In the genomic region with DNA sequence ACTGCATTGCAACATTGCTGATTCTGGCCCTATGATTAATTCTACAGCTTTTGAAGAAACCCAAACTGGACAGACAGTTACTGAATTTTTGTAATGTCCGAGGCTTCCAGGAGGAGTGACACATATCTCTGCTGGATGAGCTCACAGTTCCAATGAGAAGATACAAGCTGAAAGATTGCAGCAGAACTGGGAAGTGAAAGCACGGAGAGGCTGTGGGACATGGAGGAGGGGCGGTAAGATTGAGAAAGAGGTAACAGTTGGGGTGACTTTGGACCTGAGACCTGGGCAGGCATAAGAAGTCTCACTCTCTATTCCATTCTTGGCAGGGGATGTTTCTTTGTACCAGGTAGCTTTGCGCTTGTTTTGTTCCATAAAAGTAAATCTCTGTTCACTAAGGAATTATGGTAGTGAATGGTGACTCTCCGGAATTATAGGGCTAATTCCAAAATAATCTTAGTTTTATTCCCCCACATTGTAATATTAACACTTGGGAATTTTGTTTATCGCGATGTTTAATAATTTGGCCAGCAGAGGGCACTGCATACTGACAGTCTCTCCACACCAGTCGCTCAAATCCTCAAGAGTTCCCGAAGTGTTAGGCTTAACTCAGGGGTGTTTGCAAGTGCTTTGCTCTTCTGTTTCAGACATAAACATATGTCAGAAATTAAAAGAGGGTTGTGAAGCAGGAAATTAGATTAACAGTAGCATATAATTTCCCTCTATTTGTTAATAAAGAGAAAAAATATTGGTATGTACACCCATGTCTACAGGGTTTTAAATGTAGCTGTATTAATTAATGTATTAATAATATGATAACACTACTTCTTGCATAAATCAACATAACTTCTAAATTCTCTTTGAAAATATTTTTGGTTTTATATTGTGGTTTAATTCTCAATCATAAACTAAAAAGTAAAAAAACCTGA, we compare ENCODE assay signal across 8 cellular contexts.
A peak's percentile ranks its signal among the peaks of the same experiment; 100 is the strongest.
DNase-seq lines count a peak whose midpoint lies in the region; ATAC-seq and TF ChIP-seq lines count a peak whose summit lies in the region.

No MANE protein-coding gene starts in this region.

- H3K18ac ChIP-seq in IMR-90 (ENCODE audit: low read depth, low read length) = no peak overlapping the region

- 29% methylated on average over 1 of the region's 9 CpGs; no CpG with 5 or more reads in 1 of the 2 experiments for WGBS in IMR-90 (ENCODE audit: extremely low coverage in 2 of 2, insufficient read length in 1 of 2), 2 experiments

- no peak overlapping the region for H4K5ac ChIP-seq in IMR-90 (ENCODE audit: low read depth, low read length)

- TF ChIP-seq CTCF in IMR-90 (conservative IDR thresholded peaks at IDR 0.05; ENCODE audit: low read depth, low read length) = peak; percentile 68
- peak; percentile 79 for TF ChIP-seq CTCF in OCI-LY1 (IDR thresholded peaks at IDR 0.05; ENCODE audit: low read length)

- H2AFZ ChIP-seq in IMR-90 (replicated peaks; ENCODE audit: low read length, poor library complexity) (peak overlapping the region; percentile 82), OCI-LY1 (ENCODE audit: low read length) (no peak overlapping the region)

- H3K4me2 ChIP-seq in IMR-90 (ENCODE audit: low read depth, low read length) = peak overlapping the region; percentile 97
- H3K4me2 ChIP-seq in OCI-LY1 (ENCODE audit: low read length) = no peak overlapping the region

- H4K20me1 ChIP-seq in IMR-90 (ENCODE audit: insufficient read depth, low read length) (no peaks in the 10 kb centered on the region), OCI-LY1 (ENCODE audit: insufficient read depth, low read length) (no peaks in the 10 kb centered on the region)

- H3K27me3 ChIP-seq in IMR-90 (ENCODE audit: control insufficient read depth, insufficient read depth, low read length) (peaks cover 4% of the 10 kb centered on the region), OCI-LY1 (ENCODE audit: insufficient read depth, low read length) (no peaks in the 10 kb centered on the region; the same call in 1 of the 2 replicates)

- ATAC-seq in GM19035 (IDR thresholded peaks at IDR 0.05; ENCODE audit: unreplicated experiment) (peak; percentile 62), IMR-90 (ENCODE audit: low read depth) (peak; percentile 80)

- H3K27ac ChIP-seq in IMR-90 (ENCODE audit: insufficient read depth, low read length) (no peak overlapping the region), OCI-LY1 (ENCODE audit: low read depth, low read length, poor library complexity, severe bottlenecking) (no peak overlapping the region)

- CTCF ChIA-PET in IMR-90 (lab: Yijun Ruan, JAX) = interaction anchor here (0.6 to 1.7 kb wide), 9 partner anchors 9 to 393 kb away, joined by 3 to 6 read pairs (median 3); no protein-coding TSS in a partner anchor

- no peak for TF ChIP-seq POLR2A in IMR-90 (IDR thresholded peaks at IDR 0.05; ENCODE audit: low read depth, low read length)

- H3K23ac ChIP-seq in IMR-90 (ENCODE audit: low read depth, low read length) = no peak overlapping the region

- no peak overlapping the region for H2AK5ac ChIP-seq in IMR-90 (ENCODE audit: low read depth, low read length)

- H3K36me3 ChIP-seq in IMR-90 (ENCODE audit: control insufficient read depth, insufficient read depth, low read length) (no peaks in the 10 kb centered on the region), OCI-LY1 (ENCODE audit: insufficient read depth, low read length) (no peaks in the 10 kb centered on the region)

- H3K14ac ChIP-seq in IMR-90 (replicated peaks; ENCODE audit: low read depth, low read length) = no peak overlapping the region

- no peak overlapping the region for H2BK120ac ChIP-seq in IMR-90 (ENCODE audit: low read depth, low read length)

- in situ Hi-C loops in IMR-90 (cut with MboI; ENCODE audit: low sequenced_read_pairs) = no loop called here

- dilution Hi-C loops in IMR-90 (cut with HindIII; ENCODE audit: low sequenced_read_pairs, unreplicated experiment) = no loop called here

- H3K9me2 ChIP-seq in OCI-LY1 (ENCODE audit: low read depth, low read length) = no peaks in the 10 kb centered on the region

- H4K91ac ChIP-seq in IMR-90 (ENCODE audit: insufficient read depth, low read depth, low read length) = no peak overlapping the region

- TF ChIP-seq RAD21 in IMR-90 (IDR thresholded peaks at IDR 0.05; ENCODE audit: low read length) = peak; percentile 45

- BruUV-seq in IMR-90 (replicated peaks; lab: Mats Ljungman, UMichigan) = no TSS peak

- H3K9ac ChIP-seq in IMR-90 (ENCODE audit: low read depth, low read length) = peak overlapping the region; percentile 50; the same call in 1 of the 2 replicates
- H3K9ac ChIP-seq in OCI-LY1 (ENCODE audit: low read length) = no peak overlapping the region

- DNase-seq in COLO829 (ENCODE audit: low spot score) (peak; percentile 21), IMR-90 (peak; percentile 57), astrocyte of the hippocampus (ENCODE audit: low read depth, low spot score) (peak; percentile 73), hepatic stellate cell (ENCODE audit: low spot score) (peak; percentile 40), smooth muscle cell of the brain vasculature (ENCODE audit: low read depth, low spot score) (peak; percentile 7), mesenteric fat pad (ENCODE audit: low spot score) (no peak)

- H4K8ac ChIP-seq in IMR-90 (ENCODE audit: low read depth in 2 of 2, low read length in 2 of 2) = no peak overlapping the region

- no peak overlapping the region for H2BK15ac ChIP-seq in IMR-90 (ENCODE audit: low read depth, low read length)

- no peaks in the 10 kb centered on the region for H3F3A ChIP-seq in OCI-LY1 (ENCODE audit: insufficient read depth, low read length)

- no peaks in the 10 kb centered on the region for H3K9me3 ChIP-seq in IMR-90 (ENCODE audit: control insufficient read depth, insufficient read depth, low read length)
- no peaks in the 10 kb centered on the region for H3K9me3 ChIP-seq in OCI-LY1 (ENCODE audit: low read length)

- H2BK5ac ChIP-seq in IMR-90 (ENCODE audit: low read depth, low read length, poor library complexity, severe bottlenecking) = no peak overlapping the region

- H3K56ac ChIP-seq in IMR-90 (ENCODE audit: extremely low read depth, insufficient read depth, low read length) = no peak overlapping the region

- no peaks in the 10 kb centered on the region for H3K79me1 ChIP-seq in IMR-90 (ENCODE audit: low read depth in 1 of 2, low read length in 2 of 2)

- intact Hi-C loops in IMR-90 (cut with micrococcal nuclease) = no loop called here

- H3K4me1 ChIP-seq in IMR-90 (ENCODE audit: control insufficient read depth, insufficient read depth, low read length) = peaks cover 6% of the 10 kb centered on the region; the same call in 1 of the 2 replicates
- no peaks in the 10 kb centered on the region for H3K4me1 ChIP-seq in OCI-LY1 (ENCODE audit: insufficient read depth, low read length, severe bottlenecking)

- H3K4me3 ChIP-seq in IMR-90 (ENCODE audit: insufficient read depth, low read depth, low read length) = peak overlapping the region; percentile 55
- no peak overlapping the region for H3K4me3 ChIP-seq in OCI-LY1 (ENCODE audit: low read depth, low read length, poor library complexity, severe bottlenecking)

- POLR2A ChIA-PET in IMR-90 (lab: Charles Lee; ENCODE audit: unreplicated experiment) = no interaction called here

- H2AK9ac ChIP-seq in IMR-90 (replicated peaks; ENCODE audit: low read depth, low read length, poor library complexity) = no peak overlapping the region

- H3K4ac ChIP-seq in IMR-90 (ENCODE audit: low read depth, low read length) = no peak overlapping the region

- no peak overlapping the region for H2BK20ac ChIP-seq in IMR-90 (ENCODE audit: low read depth, low read length)

- no peaks in the 10 kb centered on the region for H3K79me2 ChIP-seq in OCI-LY1 (ENCODE audit: insufficient read depth, low read length)

- H3K9me1 ChIP-seq in IMR-90 (ENCODE audit: insufficient read depth, low read length) = no peaks in the 10 kb centered on the region

TF ChIP-seq in IMR-90, 13 proteins besides CTCF, POLR2A, EP300 and RAD21:
- TF ChIP-seq CHD1 (IDR thresholded peaks at IDR 0.05; ENCODE audit: low read depth, low read length) (no peak), SMC3 (IDR thresholded peaks at IDR 0.05; ENCODE audit: low read depth, low read length) (no peak), CEBPB (IDR thresholded peaks at IDR 0.05; ENCODE audit: low read depth, low read length) (peak; percentile 68; the same call in 1 of the 2 replicates)
